1 cellular context compared by ENCODE assay signal in the genomic region with DNA sequence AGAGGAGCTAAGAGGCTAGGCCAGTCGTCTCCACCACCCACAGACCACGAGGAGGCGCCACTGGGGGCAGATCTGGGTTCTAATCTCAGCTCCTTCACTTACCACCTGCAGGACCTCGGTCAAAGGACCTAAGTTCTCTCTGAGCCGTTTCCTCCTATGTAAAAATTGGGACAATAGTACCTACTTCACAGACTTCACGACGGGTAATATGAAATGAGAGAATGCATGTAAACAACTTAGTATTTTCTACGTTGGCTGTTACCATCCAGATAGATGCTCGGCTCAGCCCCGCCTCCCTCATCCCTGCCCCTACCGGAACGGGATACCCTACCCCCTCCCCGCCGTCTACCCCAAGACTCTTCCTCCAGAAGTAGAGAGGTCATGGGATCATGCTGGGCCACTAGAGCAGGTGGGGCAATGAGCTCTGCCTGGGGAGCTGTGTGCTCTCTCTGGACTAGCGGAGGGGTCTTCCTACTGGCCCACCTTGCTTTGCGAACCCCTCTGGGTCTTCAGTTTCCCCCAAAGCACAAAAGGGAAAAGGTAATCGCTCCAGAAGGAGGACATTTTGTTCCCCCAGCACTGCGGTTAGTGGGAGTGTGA.
TF ChIP-seq lines count a peak whose summit lies in the region.

No MANE protein-coding gene starts in this region.

TF ChIP-seq in K562, 482 proteins besides CTCF, POLR2A, EP300 and RAD21 (continues in another document):
- TF ChIP-seq TARDBP (IDR thresholded peaks at IDR 0.05) (no peak), NBN (IDR thresholded peaks at IDR 0.05; ENCODE audit: low read depth) (0 out of 2 replicates have a peak, but pooled peaks have one; percentile 17), HDAC6 (IDR thresholded peaks at IDR 0.05; ENCODE audit: low read depth, low read length) (no peak), KDM1A (IDR thresholded peaks at IDR 0.05) (peak; percentile 80 to 84), ETV5 (CRISPR knock-in tag; IDR thresholded peaks at IDR 0.05; ENCODE audit: low read depth) (0 out of 2 replicates have a peak, but pooled peaks have one; percentile 7), SMC3 (conservative IDR thresholded peaks at IDR 0.05; ENCODE audit: insufficient read depth, low read depth, low read length) (peak; percentile 32; the same call in 1 of the 2 replicates), BCOR (IDR thresholded peaks at IDR 0.05) (0 out of 2 replicates have a peak, but pooled peaks have one; percentile 22), CTBP1 (IDR thresholded peaks at IDR 0.05; ENCODE audit: borderline replicate concordance) (peak; percentile 34; the same call in 1 of the 2 replicates), SRSF7 (optimal IDR thresholded peaks at IDR 0.05; ENCODE audit: low read depth, low read length) (no peak), SAP30 (IDR thresholded peaks at IDR 0.05; ENCODE audit: borderline replicate concordance, insufficient read depth, low read depth, low read length, poor library complexity, severe bottlenecking) (peak; percentile 32), RCOR1 (IDR thresholded peaks at IDR 0.05; ENCODE audit: borderline replicate concordance in 1 of 2, low read depth in 2 of 2, low read length in 2 of 2) (peak in 1 of 2 experiments; percentile 87; a peak in 3 of 4 replicates), HDAC2 (IDR thresholded peaks at IDR 0.05) (0 out of 2 replicates have a peak, but pooled peaks have one; percentile 54), ZNF239 (CRISPR knock-in tag; IDR thresholded peaks at IDR 0.05) (no peak), ZBTB1 (CRISPR knock-in tag; IDR thresholded peaks at IDR 0.05; ENCODE audit: borderline replicate concordance, low read depth) (no peak), FOXA1 (IDR thresholded peaks at IDR 0.05; ENCODE audit: borderline replicate concordance) (no peak), RBM25 (IDR thresholded peaks at IDR 0.05; ENCODE audit: low read depth, low read length, severe bottlenecking) (peak; percentile 44), POLR2B (IDR thresholded peaks at IDR 0.05; ENCODE audit: low read depth, partially characterized antibody) (no peak), FOXK1 (CRISPR knock-in tag; IDR thresholded peaks at IDR 0.05; ENCODE audit: borderline replicate concordance) (0 out of 2 replicates have a peak, but pooled peaks have one; percentile 3), ZBTB7A (IDR thresholded peaks at IDR 0.05; ENCODE audit: borderline replicate concordance, control insufficient read depth, low read depth, low read length) (peak; percentile 32; the same call in 1 of the 2 replicates), PHF21A (IDR thresholded peaks at IDR 0.05; ENCODE audit: borderline replicate concordance, low read depth) (peak; percentile 88; the same call in 1 of the 2 replicates)
- TF ChIP-seq, protein P1, sequence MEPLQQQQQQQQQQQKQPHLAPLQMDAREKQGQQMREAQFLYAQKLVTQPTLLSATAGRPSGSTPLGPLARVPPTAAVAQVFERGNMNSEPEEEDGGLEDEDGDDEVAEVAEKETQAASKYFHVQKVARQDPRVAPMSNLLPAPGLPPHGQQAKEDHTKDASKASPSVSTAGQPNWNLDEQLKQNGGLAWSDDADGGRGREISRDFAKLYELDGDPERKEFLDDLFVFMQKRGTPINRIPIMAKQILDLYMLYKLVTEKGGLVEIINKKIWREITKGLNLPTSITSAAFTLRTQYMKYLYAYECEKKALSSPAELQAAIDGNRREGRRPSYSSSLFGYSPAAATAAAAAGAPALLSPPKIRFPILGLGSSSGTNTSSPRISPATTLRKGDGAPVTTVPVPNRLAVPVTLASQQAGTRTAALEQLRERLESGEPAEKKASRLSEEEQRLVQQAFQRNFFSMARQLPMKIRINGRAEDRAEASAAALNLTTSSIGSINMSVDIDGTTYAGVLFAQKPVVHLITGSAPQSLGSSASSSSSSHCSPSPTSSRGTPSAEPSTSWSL (CRISPR knock-in tag; IDR thresholded peaks at IDR 0.05; ENCODE audit: borderline replicate concordance): no peak
- TF ChIP-seq, protein P2, sequence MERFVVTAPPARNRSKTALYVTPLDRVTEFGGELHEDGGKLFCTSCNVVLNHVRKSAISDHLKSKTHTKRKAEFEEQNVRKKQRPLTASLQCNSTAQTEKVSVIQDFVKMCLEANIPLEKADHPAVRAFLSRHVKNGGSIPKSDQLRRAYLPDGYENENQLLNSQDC (CRISPR knock-in tag; IDR thresholded peaks at IDR 0.05): no peak
- TF ChIP-seq, protein P3, sequence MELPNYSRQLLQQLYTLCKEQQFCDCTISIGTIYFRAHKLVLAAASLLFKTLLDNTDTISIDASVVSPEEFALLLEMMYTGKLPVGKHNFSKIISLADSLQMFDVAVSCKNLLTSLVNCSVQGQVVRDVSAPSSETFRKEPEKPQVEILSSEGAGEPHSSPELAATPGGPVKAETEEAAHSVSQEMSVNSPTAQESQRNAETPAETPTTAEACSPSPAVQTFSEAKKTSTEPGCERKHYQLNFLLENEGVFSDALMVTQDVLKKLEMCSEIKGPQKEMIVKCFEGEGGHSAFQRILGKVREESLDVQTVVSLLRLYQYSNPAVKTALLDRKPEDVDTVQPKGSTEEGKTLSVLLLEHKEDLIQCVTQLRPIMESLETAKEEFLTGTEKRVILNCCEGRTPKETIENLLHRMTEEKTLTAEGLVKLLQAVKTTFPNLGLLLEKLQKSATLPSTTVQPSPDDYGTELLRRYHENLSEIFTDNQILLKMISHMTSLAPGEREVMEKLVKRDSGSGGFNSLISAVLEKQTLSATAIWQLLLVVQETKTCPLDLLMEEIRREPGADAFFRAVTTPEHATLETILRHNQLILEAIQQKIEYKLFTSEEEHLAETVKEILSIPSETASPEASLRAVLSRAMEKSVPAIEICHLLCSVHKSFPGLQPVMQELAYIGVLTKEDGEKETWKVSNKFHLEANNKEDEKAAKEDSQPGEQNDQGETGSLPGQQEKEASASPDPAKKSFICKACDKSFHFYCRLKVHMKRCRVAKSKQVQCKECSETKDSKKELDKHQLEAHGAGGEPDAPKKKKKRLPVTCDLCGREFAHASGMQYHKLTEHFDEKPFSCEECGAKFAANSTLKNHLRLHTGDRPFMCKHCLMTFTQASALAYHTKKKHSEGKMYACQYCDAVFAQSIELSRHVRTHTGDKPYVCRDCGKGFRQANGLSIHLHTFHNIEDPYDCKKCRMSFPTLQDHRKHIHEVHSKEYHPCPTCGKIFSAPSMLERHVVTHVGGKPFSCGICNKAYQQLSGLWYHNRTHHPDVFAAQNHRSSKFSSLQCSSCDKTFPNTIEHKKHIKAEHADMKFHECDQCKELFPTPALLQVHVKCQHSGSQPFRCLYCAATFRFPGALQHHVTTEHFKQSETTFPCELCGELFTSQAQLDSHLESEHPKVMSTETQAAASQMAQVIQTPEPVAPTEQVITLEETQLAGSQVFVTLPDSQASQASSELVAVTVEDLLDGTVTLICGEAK (IDR thresholded peaks at IDR 0.05): peak; percentile 9; the same call in 1 of the 2 replicates
- TF ChIP-seq, protein P3 (CRISPR knock-in tag; IDR thresholded peaks at IDR 0.05): no peak
- TF ChIP-seq, protein P4, sequence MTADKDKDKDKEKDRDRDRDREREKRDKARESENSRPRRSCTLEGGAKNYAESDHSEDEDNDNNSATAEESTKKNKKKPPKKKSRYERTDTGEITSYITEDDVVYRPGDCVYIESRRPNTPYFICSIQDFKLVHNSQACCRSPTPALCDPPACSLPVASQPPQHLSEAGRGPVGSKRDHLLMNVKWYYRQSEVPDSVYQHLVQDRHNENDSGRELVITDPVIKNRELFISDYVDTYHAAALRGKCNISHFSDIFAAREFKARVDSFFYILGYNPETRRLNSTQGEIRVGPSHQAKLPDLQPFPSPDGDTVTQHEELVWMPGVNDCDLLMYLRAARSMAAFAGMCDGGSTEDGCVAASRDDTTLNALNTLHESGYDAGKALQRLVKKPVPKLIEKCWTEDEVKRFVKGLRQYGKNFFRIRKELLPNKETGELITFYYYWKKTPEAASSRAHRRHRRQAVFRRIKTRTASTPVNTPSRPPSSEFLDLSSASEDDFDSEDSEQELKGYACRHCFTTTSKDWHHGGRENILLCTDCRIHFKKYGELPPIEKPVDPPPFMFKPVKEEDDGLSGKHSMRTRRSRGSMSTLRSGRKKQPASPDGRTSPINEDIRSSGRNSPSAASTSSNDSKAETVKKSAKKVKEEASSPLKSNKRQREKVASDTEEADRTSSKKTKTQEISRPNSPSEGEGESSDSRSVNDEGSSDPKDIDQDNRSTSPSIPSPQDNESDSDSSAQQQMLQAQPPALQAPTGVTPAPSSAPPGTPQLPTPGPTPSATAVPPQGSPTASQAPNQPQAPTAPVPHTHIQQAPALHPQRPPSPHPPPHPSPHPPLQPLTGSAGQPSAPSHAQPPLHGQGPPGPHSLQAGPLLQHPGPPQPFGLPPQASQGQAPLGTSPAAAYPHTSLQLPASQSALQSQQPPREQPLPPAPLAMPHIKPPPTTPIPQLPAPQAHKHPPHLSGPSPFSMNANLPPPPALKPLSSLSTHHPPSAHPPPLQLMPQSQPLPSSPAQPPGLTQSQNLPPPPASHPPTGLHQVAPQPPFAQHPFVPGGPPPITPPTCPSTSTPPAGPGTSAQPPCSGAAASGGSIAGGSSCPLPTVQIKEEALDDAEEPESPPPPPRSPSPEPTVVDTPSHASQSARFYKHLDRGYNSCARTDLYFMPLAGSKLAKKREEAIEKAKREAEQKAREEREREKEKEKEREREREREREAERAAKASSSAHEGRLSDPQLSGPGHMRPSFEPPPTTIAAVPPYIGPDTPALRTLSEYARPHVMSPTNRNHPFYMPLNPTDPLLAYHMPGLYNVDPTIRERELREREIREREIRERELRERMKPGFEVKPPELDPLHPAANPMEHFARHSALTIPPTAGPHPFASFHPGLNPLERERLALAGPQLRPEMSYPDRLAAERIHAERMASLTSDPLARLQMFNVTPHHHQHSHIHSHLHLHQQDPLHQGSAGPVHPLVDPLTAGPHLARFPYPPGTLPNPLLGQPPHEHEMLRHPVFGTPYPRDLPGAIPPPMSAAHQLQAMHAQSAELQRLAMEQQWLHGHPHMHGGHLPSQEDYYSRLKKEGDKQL (CRISPR knock-in tag; IDR thresholded peaks at IDR 0.05; ENCODE audit: borderline replicate concordance): no peak
- TF ChIP-seq, protein P5, sequence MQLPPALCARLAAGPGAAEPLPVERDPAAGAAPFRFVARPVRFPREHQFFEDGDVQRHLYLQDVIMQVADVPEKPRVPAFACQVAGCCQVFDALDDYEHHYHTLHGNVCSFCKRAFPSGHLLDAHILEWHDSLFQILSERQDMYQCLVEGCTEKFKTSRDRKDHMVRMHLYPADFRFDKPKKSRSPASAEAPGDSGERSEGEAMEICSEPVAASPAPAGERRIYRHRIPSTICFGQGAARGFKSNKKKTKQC (CRISPR knock-in tag; IDR thresholded peaks at IDR 0.05): no peak
- TF ChIP-seq, protein P6, sequence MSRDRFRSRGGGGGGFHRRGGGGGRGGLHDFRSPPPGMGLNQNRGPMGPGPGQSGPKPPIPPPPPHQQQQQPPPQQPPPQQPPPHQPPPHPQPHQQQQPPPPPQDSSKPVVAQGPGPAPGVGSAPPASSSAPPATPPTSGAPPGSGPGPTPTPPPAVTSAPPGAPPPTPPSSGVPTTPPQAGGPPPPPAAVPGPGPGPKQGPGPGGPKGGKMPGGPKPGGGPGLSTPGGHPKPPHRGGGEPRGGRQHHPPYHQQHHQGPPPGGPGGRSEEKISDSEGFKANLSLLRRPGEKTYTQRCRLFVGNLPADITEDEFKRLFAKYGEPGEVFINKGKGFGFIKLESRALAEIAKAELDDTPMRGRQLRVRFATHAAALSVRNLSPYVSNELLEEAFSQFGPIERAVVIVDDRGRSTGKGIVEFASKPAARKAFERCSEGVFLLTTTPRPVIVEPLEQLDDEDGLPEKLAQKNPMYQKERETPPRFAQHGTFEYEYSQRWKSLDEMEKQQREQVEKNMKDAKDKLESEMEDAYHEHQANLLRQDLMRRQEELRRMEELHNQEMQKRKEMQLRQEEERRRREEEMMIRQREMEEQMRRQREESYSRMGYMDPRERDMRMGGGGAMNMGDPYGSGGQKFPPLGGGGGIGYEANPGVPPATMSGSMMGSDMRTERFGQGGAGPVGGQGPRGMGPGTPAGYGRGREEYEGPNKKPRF (IDR thresholded peaks at IDR 0.05; ENCODE audit: low read depth, low read length): no peak
- TF ChIP-seq, protein P7, sequence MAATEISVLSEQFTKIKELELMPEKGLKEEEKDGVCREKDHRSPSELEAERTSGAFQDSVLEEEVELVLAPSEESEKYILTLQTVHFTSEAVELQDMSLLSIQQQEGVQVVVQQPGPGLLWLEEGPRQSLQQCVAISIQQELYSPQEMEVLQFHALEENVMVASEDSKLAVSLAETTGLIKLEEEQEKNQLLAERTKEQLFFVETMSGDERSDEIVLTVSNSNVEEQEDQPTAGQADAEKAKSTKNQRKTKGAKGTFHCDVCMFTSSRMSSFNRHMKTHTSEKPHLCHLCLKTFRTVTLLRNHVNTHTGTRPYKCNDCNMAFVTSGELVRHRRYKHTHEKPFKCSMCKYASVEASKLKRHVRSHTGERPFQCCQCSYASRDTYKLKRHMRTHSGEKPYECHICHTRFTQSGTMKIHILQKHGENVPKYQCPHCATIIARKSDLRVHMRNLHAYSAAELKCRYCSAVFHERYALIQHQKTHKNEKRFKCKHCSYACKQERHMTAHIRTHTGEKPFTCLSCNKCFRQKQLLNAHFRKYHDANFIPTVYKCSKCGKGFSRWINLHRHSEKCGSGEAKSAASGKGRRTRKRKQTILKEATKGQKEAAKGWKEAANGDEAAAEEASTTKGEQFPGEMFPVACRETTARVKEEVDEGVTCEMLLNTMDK (IDR thresholded peaks at IDR 0.05; ENCODE audit: borderline replicate concordance, insufficient read depth, low read depth, low read length, poor library complexity, severe bottlenecking): peak; percentile 11
